In the genomic region with DNA sequence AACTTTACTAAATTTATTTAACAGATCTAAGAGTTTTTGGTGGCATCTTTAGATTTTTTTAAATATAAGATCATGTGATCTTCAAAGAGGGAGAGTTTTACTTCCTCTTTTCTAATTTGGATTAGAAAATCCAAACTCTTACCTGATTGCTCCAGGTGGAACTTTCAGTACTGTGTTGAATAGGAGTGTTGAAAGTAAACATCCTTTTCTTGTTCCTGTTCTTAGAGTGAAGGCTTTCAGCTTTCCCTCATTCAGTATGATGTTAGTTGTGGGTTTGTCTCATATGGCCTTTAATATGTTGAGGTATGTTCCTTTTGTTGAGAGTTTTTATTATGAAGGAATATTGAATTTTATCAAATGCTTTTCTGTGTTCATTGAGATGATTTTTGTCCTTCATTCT, we compare ENCODE assay signal across 29 cellular contexts.
A peak's percentile ranks its signal among the peaks of the same experiment; 100 is the strongest.
DNase-seq lines count a peak whose midpoint lies in the region; ATAC-seq and TF ChIP-seq lines count a peak whose summit lies in the region.
"Had no signal": no experiment of that assay in that cellular context is flagged by ENCODE, and none has a peak within 500 bp of the region (broad histone marks: within the 10 kb centered on the region; RNA-seq: fewer than 3 reads in every experiment).

No MANE protein-coding gene starts in this region.

- DNase-seq in NAMALWA (ENCODE audit: low spot score) (no peak), OCI-M1 (lab: John Stamatoyannopoulos, UW) (no peak), iPS-NIHi11 (ENCODE audit: low spot score) (no peak)
- DNase-seq: activated CD4-positive, alpha-beta T cell treated with anti-CD3 and anti-CD28 coated beads, Interleukin-2, amount 50 U/mL, for 48 hours; activated naive CD8-positive, alpha-beta T cell treated with anti-CD3 and anti-CD28 coated beads, Interleukin-2, amount 10 ng/mL, durations not matched to agents 7 days and 5 days; BE2C; DMS153; GDM1; GM23248; KBM-7; lower lobe of right lung; MG63; mucosa of descending colon; NCI-H146; NCI-H510A; retina; SIG-M5; stimulated activated CD4-positive, alpha-beta T cell treated with anti-CD3 and anti-CD28 coated beads, Interleukin-2, amount 100 ng/mL, for 24 hours; SW 1271; T1000; trophoblast cell had no signal

- ATAC-seq in GM18505 (IDR thresholded peaks at IDR 0.05; ENCODE audit: unreplicated experiment) (peak; percentile 90), GM21381 (IDR thresholded peaks at IDR 0.05; ENCODE audit: unreplicated experiment) (peak; percentile 70), HG02870 (IDR thresholded peaks at IDR 0.05; ENCODE audit: unreplicated experiment) (peak; percentile 95), HG03558 (IDR thresholded peaks at IDR 0.05; ENCODE audit: extremely low read depth, unreplicated experiment) (peak; percentile 56), GM18520 (IDR thresholded peaks at IDR 0.05; ENCODE audit: unreplicated experiment) (no peak)
- ATAC-seq: A549, lower lobe of right lung, mucosa of descending colon, Panc1, WTC11 had no signal

- TF ChIP-seq POLR2A in GM18505 (IDR thresholded peaks at IDR 0.05; ENCODE audit: borderline replicate concordance, extremely low read depth, insufficient read depth, insufficient read length), result no peak
